In the genomic region with DNA sequence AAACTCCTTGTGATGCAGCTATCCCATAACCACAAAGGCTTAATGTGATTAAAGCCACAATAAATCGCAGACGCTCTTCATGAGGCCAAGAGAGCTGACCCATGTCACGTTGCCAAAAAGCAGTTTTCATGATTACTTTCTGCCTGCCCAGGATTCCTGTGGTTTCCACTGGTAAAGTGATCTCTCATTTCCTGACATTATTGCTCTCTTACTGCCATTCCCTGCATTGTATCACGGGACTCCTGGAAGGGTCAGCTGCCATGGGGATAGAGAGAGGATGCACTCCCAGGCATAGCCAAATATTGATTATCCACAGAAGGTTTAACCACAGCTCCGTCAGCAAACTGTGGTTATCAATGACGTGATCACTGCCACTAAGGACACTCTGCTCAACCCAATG, we compare ENCODE assay signal across 13 cellular contexts.
A peak's percentile ranks its signal among the peaks of the same experiment; 100 is the strongest.
DNase-seq lines count a peak whose midpoint lies in the region; ATAC-seq and TF ChIP-seq lines count a peak whose summit lies in the region.
"Had no signal": no experiment of that assay in that cellular context is flagged by ENCODE, and none has a peak within 500 bp of the region (broad histone marks: within the 10 kb centered on the region; RNA-seq: fewer than 3 reads in every experiment).

No MANE protein-coding gene starts in this region.

- TF ChIP-seq RAD21 in Ishikawa (IDR thresholded peaks at IDR 0.05; ENCODE audit: low read depth) = peak; percentile 10; the same call in 1 of the 2 replicates

- DNase-seq in AG08395 (ENCODE audit: low spot score) (peak; percentile 89), astrocyte of the hippocampus (ENCODE audit: low read depth, low spot score) (peak; percentile 97), kidney tubule cell (ENCODE audit: low spot score) (peak; percentile 90)
- DNase-seq: activated T-cell treated with anti-CD3 and anti-CD28 coated beads for 4 hours; cerebellar nuclear complex; hypothalamus; stimulated activated naive CD8-positive, alpha-beta T cell treated with anti-CD3 and anti-CD28 coated beads, Interleukin-15, Interleukin-2, amounts not matched to agents 100 U/mL and 50 U/mL, for 24 hours had no signal

- peak; percentile 94 for TF ChIP-seq EP300 in Ishikawa (IDR thresholded peaks at IDR 0.05; ENCODE audit: borderline replicate concordance)

- ATAC-seq in GM19452 (IDR thresholded peaks at IDR 0.05; ENCODE audit: unreplicated experiment) = no peak
- no peak for ATAC-seq in GM18498 (IDR thresholded peaks at IDR 0.05; ENCODE audit: unreplicated experiment)
- ATAC-seq in HG02759 (IDR thresholded peaks at IDR 0.05; ENCODE audit: unreplicated experiment) = no peak
- ATAC-seq in GM21529 (IDR thresholded peaks at IDR 0.05; ENCODE audit: unreplicated experiment) = no peak
- ATAC-seq: GM12878; stimulated activated naive CD8-positive, alpha-beta T cell treated with anti-CD3 and anti-CD28 coated beads, Interleukin-15, Interleukin-2, amounts not matched to agents 100 U/mL and 50 U/mL, for 24 hours had no signal

TF ChIP-seq in Ishikawa, 13 proteins besides CTCF, POLR2A, EP300 and RAD21:
- TF ChIP-seq CEBPB (IDR thresholded peaks at IDR 0.05) (peak; percentile 65; the same call in 1 of the 2 replicates), EGR1 (IDR thresholded peaks at IDR 0.05) (no peak), FOXM1 (IDR thresholded peaks at IDR 0.05; ENCODE audit: borderline replicate concordance, low read depth) (peak; percentile 73), CREB1 (IDR thresholded peaks at IDR 0.05; ENCODE audit: low read depth) (no peak), TCF12 (IDR thresholded peaks at IDR 0.05; ENCODE audit: low read depth) (peak; percentile 91), TAF1 (IDR thresholded peaks at IDR 0.05; ENCODE audit: low read depth) (no peak), ZBTB7A (IDR thresholded peaks at IDR 0.05; ENCODE audit: low read depth) (no peak), MAX (IDR thresholded peaks at IDR 0.05) (peak; percentile 74), YY1 (IDR thresholded peaks at IDR 0.05; ENCODE audit: low read depth) (0 out of 2 replicates have a peak, but pooled peaks have one; percentile 49), NFIC (IDR thresholded peaks at IDR 0.05) (peak; percentile 93), TEAD4 (IDR thresholded peaks at IDR 0.05) (peak; percentile 97)
- TF ChIP-seq, protein P1, sequence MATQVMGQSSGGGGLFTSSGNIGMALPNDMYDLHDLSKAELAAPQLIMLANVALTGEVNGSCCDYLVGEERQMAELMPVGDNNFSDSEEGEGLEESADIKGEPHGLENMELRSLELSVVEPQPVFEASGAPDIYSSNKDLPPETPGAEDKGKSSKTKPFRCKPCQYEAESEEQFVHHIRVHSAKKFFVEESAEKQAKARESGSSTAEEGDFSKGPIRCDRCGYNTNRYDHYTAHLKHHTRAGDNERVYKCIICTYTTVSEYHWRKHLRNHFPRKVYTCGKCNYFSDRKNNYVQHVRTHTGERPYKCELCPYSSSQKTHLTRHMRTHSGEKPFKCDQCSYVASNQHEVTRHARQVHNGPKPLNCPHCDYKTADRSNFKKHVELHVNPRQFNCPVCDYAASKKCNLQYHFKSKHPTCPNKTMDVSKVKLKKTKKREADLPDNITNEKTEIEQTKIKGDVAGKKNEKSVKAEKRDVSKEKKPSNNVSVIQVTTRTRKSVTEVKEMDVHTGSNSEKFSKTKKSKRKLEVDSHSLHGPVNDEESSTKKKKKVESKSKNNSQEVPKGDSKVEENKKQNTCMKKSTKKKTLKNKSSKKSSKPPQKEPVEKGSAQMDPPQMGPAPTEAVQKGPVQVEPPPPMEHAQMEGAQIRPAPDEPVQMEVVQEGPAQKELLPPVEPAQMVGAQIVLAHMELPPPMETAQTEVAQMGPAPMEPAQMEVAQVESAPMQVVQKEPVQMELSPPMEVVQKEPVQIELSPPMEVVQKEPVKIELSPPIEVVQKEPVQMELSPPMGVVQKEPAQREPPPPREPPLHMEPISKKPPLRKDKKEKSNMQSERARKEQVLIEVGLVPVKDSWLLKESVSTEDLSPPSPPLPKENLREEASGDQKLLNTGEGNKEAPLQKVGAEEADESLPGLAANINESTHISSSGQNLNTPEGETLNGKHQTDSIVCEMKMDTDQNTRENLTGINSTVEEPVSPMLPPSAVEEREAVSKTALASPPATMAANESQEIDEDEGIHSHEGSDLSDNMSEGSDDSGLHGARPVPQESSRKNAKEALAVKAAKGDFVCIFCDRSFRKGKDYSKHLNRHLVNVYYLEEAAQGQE (IDR thresholded peaks at IDR 0.05; ENCODE audit: low read depth) = no peak
- TF ChIP-seq, protein P2, sequence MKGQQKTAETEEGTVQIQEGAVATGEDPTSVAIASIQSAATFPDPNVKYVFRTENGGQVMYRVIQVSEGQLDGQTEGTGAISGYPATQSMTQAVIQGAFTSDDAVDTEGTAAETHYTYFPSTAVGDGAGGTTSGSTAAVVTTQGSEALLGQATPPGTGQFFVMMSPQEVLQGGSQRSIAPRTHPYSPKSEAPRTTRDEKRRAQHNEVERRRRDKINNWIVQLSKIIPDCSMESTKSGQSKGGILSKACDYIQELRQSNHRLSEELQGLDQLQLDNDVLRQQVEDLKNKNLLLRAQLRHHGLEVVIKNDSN (IDR thresholded peaks at IDR 0.05) = peak; percentile 72
